ENCODE assay signal across 19 cellular contexts in the genomic region with DNA sequence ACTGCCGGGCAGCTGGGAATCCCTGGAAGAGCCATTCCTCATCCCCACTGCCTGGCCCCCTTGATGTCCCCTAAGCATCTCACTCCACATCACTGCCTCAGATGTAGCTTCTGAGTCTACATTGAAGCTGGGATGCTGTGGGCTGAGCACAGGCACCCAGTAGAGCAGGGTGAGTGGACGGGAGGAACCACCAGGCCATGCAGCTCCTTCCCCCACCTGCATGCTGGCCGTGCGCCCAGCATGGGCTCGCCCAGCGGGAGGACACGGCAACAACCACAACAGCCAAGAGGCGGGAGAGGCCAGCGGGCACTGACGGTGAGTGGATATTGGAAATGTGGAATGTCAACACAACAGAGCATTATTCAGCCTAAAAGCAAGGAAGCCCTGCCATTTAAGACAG.
DNase-seq lines count a peak whose midpoint lies in the region; ATAC-seq and TF ChIP-seq lines count a peak whose summit lies in the region.
"Had no signal": no experiment of that assay in that cellular context is flagged by ENCODE, and none has a peak within 500 bp of the region (broad histone marks: within the 10 kb centered on the region; RNA-seq: fewer than 3 reads in every experiment).

No MANE protein-coding gene starts in this region.

- WGBS in mammary epithelial cell (ENCODE audit: low coverage, missing lambda C conversion rate), result 31% methylated on average over 9 of the region's 10 CpGs
- WGBS in upper lobe of left lung, 2 donors, result 71 to 78% methylated on average over 9 to 10 of the region's 10 CpGs

- no peaks in the 10 kb centered on the region for H3K9me3 Mint-ChIP-seq in MCF 10A (ENCODE audit: unreplicated experiment)
- peaks cover 4% of the 10 kb centered on the region for H3K9me3 Mint-ChIP-seq in endothelial cell (ENCODE audit: unreplicated experiment)
- H3K9me3 Mint-ChIP-seq: effector memory CD8-positive, alpha-beta T cell; GM23338; stimulated activated naive B cell treated with anti-CD40 and anti-IgM and Interleukin-4, amounts not matched to agents 10 μg/mL and 1 μg/mL and 100 μg/mL, for 72 hours had no signal

- H4K20me1 ChIP-seq in mammary epithelial cell (ENCODE audit: insufficient read depth, low read length), result no peaks in the 10 kb centered on the region

- no peak for TF ChIP-seq EP300 in upper lobe of left lung (IDR thresholded peaks at IDR 0.05)

- H3K27me3 Mint-ChIP-seq in MCF 10A (ENCODE audit: insufficient read depth, unreplicated experiment), result no peaks in the 10 kb centered on the region
- H3K27me3 Mint-ChIP-seq in endothelial cell (ENCODE audit: unreplicated experiment), result peaks cover 10% of the 10 kb centered on the region

- H3K4me3 ChIP-seq in mammary epithelial cell (replicated peaks in 1 of 3; ENCODE audit: insufficient read depth in 1 of 3, low read depth in 2 of 3, low read length in 3 of 3) (no peak overlapping the region), upper lobe of left lung (no peak overlapping the region)
- H3K4me3 ChIP-seq: GM23338, tibial artery had no signal

- CTCF ChIA-PET in MCF 10A (lab: Yijun Ruan, JAX) (interaction anchor here (0.6 to 0.8 kb wide), 2 partner anchors 9 to 148 kb away, joined by 3 read pairs; no protein-coding TSS in a partner anchor), mammary epithelial cell (lab: Charles Lee; ENCODE audit: low non-redundant PET) (no interaction called here)

- no peaks in the 10 kb centered on the region for H3K79me2 ChIP-seq in mammary epithelial cell (ENCODE audit: insufficient read depth, low read length)

- no TSS peak for BruUV-seq in MCF 10A (replicated peaks; lab: Mats Ljungman, UMichigan)
- BruUV-seq in mammary epithelial cell (replicated peaks; lab: Mats Ljungman, UMichigan), result no TSS peak

- DNase-seq in MCF 10A (ENCODE audit: unreplicated experiment) (peak; percentile 87), mammary epithelial cell (no peak), NCI-H2196 treated with DMSO at 0.1 percent for 48 hours (lab: John Stamatoyannopoulos, UW; ENCODE audit: unreplicated experiment) (peak; percentile 74), kidney tubule cell (ENCODE audit: low spot score) (peak; percentile 91), upper lobe of left lung (peak; percentile 71 to 88), endothelial cell (ENCODE audit: low spot score) (no peak)
- DNase-seq: activated CD4-positive, alpha-beta T cell treated with anti-CD3 and anti-CD28 coated beads for 48 hours; activated CD8-positive, alpha-beta memory T cell treated with anti-CD3 and anti-CD28 coated beads, Interleukin-2, amount 50 U/mL, for 4 hours; activated gamma-delta T cell treated with Interleukin-2 at 50 U/mL for 16 hours; cerebellar nuclear complex; effector memory CD8-positive, alpha-beta T cell; head of caudate nucleus; mesendoderm; retina; stimulated activated naive B cell treated with anti-CD40 and anti-IgM and Interleukin-4, amounts not matched to agents 10 μg/mL and 1 μg/mL and 100 μg/mL, for 72 hours; tibial artery had no signal

- H3K36me3 Mint-ChIP-seq in MCF 10A (ENCODE audit: insufficient read depth, unreplicated experiment) (no peaks in the 10 kb centered on the region), endothelial cell (ENCODE audit: low read depth, unreplicated experiment) (peaks cover 4% of the 10 kb centered on the region)
- H3K36me3 Mint-ChIP-seq: stimulated activated naive B cell treated with anti-CD40 and anti-IgM and Interleukin-4, amounts not matched to agents 10 μg/mL and 1 μg/mL and 100 μg/mL, for 72 hours had no signal

- H3K4me1 Mint-ChIP-seq in MCF 10A (ENCODE audit: insufficient read depth, unreplicated experiment) (peaks cover 42% of the 10 kb centered on the region), endothelial cell (ENCODE audit: unreplicated experiment) (peaks cover 5% of the 10 kb centered on the region)
- H3K4me1 Mint-ChIP-seq: stimulated activated naive B cell treated with anti-CD40 and anti-IgM and Interleukin-4, amounts not matched to agents 10 μg/mL and 1 μg/mL and 100 μg/mL, for 72 hours had no signal

- H3K9me3 ChIP-seq in mammary epithelial cell (replicated peaks; ENCODE audit: insufficient read depth, low read length) (peaks cover 31% of the 10 kb centered on the region), upper lobe of left lung (no peaks in the 10 kb centered on the region)
- H3K9me3 ChIP-seq: tibial artery had no signal

- ATAC-seq in upper lobe of left lung (ENCODE audit: low FRiP score in 2 of 2), result peak in 1 of 2 donors; percentile 65
- ATAC-seq in HG02571 (IDR thresholded peaks at IDR 0.05; ENCODE audit: unreplicated experiment), result no peak
- no peak for ATAC-seq in HG03039 (IDR thresholded peaks at IDR 0.05; ENCODE audit: unreplicated experiment)
- ATAC-seq: effector memory CD8-positive, alpha-beta T cell; GM23338; stimulated activated naive B cell treated with anti-CD40 and anti-IgM and Interleukin-4, amounts not matched to agents 10 μg/mL and 1 μg/mL and 100 μg/mL, for 72 hours had no signal

- H3K27me3 ChIP-seq in mammary epithelial cell (ENCODE audit: insufficient read depth, low read length), result no peaks in the 10 kb centered on the region
- no peaks in the 10 kb centered on the region for H3K27me3 ChIP-seq in upper lobe of left lung
- H3K27me3 ChIP-seq: tibial artery had no signal

- H3K27ac Mint-ChIP-seq in MCF 10A (ENCODE audit: low read depth, unreplicated experiment) (peak overlapping the region; percentile 83), endothelial cell (ENCODE audit: unreplicated experiment) (no peak overlapping the region)
- H3K27ac Mint-ChIP-seq: effector memory CD8-positive, alpha-beta T cell; GM23338; stimulated activated naive B cell treated with anti-CD40 and anti-IgM and Interleukin-4, amounts not matched to agents 10 μg/mL and 1 μg/mL and 100 μg/mL, for 72 hours had no signal

- dilution Hi-C loops in mammary epithelial cell (cut with HindIII; ENCODE audit: low sequenced_read_pairs), result no loop called here

- no peaks in the 10 kb centered on the region for H3K4me1 ChIP-seq in mammary epithelial cell (ENCODE audit: insufficient read depth, low read length)
- no peaks in the 10 kb centered on the region for H3K4me1 ChIP-seq in upper lobe of left lung

- intact Hi-C loops in MCF 10A (cut with micrococcal nuclease) (no loop called here), mammary epithelial cell (cut with micrococcal nuclease) (no loop called here)

- in situ Hi-C loops in mammary epithelial cell (cut with MboI; ENCODE audit: low sequenced_read_pairs in 2 of 2), result no loop called here

- H2AFZ ChIP-seq in mammary epithelial cell (ENCODE audit: low read depth, low read length), result no peak overlapping the region
- H2AFZ ChIP-seq: GM23338 had no signal

- H3K36me3 ChIP-seq in mammary epithelial cell (ENCODE audit: insufficient read depth, low read length) (no peaks in the 10 kb centered on the region), upper lobe of left lung (no peaks in the 10 kb centered on the region)
- H3K36me3 ChIP-seq: tibial artery had no signal

- H3K27ac ChIP-seq in mammary epithelial cell (ENCODE audit: insufficient read depth, low read depth, low read length) (no peak overlapping the region), upper lobe of left lung (no peak overlapping the region)
- H3K27ac ChIP-seq: tibial artery had no signal

- H3K4me2 ChIP-seq in mammary epithelial cell (ENCODE audit: insufficient read depth, low read depth, low read length), result no peak overlapping the region
- H3K4me2 ChIP-seq: GM23338 had no signal

- no peak for TF ChIP-seq POLR2A in upper lobe of left lung (IDR thresholded peaks at IDR 0.05)

- peak overlapping the region; percentile 9 for H3K4me3 Mint-ChIP-seq in MCF 10A (ENCODE audit: unreplicated experiment)
- H3K4me3 Mint-ChIP-seq in endothelial cell (ENCODE audit: unreplicated experiment), result no peak overlapping the region
- H3K4me3 Mint-ChIP-seq: effector memory CD8-positive, alpha-beta T cell; GM23338; stimulated activated naive B cell treated with anti-CD40 and anti-IgM and Interleukin-4, amounts not matched to agents 10 μg/mL and 1 μg/mL and 100 μg/mL, for 72 hours had no signal

- TF ChIP-seq CTCF in MCF 10A (IDR thresholded peaks at IDR 0.05; ENCODE audit: unreplicated experiment) (no peak), mammary epithelial cell (conservative IDR thresholded peaks at IDR 0.05 in 1 of 2, IDR thresholded peaks at IDR 0.05 in 1 of 2; ENCODE audit: extremely low read depth in 1 of 2, insufficient read depth in 1 of 2, low read depth in 1 of 2, low read length in 2 of 2) (no peak), upper lobe of left lung (IDR thresholded peaks at IDR 0.05) (no peak), endothelial cell (IDR thresholded peaks at IDR 0.05; ENCODE audit: unreplicated experiment) (no peak)

- H3K9ac ChIP-seq in mammary epithelial cell (ENCODE audit: insufficient read depth, low read length), result no peak overlapping the region

- POLR2A ChIA-PET in MCF 10A (lab: Yijun Ruan, JAX), result interaction anchor here (0.8 to 1.4 kb wide), 3 partner anchors 35 to 98 kb away, joined by 3 to 5 read pairs (median 4); no protein-coding TSS in a partner anchor

Comparison
In these comparisons a context has a peak if more than half of its experiments do, and no peak if none do; other contexts are left out.
1. DNase-seq: peak in MCF 10A (single experiment), NCI-H2196 treated with DMSO at 0.1 percent for 48 hours (single experiment), kidney tubule cell (single experiment) and upper lobe of left lung (2 of 2); none in mammary epithelial cell (single experiment) and endothelial cell (single experiment).